8 cellular contexts compared by ENCODE assay signal in the genomic region with DNA sequence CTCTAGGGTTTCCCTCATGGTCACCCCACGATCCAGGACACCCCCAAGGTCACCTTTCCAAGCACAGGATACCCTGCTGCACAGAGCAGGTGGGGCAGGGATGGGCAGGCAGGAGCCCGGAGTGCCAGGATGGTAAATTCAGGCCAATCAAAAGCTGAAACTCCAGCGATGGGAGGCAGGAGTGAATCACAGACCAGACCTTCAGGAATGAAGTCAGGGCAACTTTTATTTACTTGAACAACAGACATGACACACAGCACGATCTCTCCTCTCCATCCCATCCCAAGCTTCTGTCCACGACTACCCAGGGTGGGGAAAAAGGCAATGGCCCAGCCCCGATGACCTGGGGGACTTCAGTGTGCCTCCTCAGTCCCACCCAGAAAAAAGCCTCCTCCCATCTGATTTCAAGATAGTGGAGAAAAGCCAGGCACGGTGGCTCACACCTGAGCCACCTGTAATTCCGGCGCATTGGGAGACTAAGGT. TPM values are rescaled to one million over a fixed set of nuclear protein-coding genes. Genes with fewer than 3 reads are reported as not detected.
DNase-seq lines count a peak whose midpoint lies in the region; ATAC-seq lines count a peak whose summit lies in the region.

No MANE protein-coding gene starts in this region.

- H3K9ac ChIP-seq in subcutaneous abdominal adipose tissue (ENCODE audit: low read length in 5 of 5): peak overlapping the region in 3 of 5 donors; percentile 5 to 26 (median 7)

- no peak for DNase-seq in T-helper 2 cell treated with Interferon-gamma antibody and Interleukin-4, amounts not matched to agents 5 μg/mL and 100 μg/mL, for 36 hours (ENCODE audit: low spot score)
- DNase-seq in T-helper 2 cell: no peak
- DNase-seq in activated T-cell treated with anti-CD3 and anti-CD28 coated beads, Interleukin-2, amount 50 U/mL, for 72 hours: no peak
- DNase-seq in immature natural killer cell: no peak
- no peak for DNase-seq in NCI-H1417 (lab: John Stamatoyannopoulos, UW)
- no peak for DNase-seq in head of caudate nucleus

- H3K27ac ChIP-seq in subcutaneous abdominal adipose tissue (ENCODE audit: low read depth, low read length): peak overlapping the region; percentile 72

- H3K4me1 ChIP-seq in subcutaneous abdominal adipose tissue (ENCODE audit: control insufficient read depth in 5 of 5, insufficient read depth in 5 of 5, low read length in 5 of 5): peaks cover 11 to 58% (median 45%) of the 10 kb centered on the region in 5 donors

- H3K27me3 Mint-ChIP-seq in T-helper 2 cell treated with Interferon-gamma antibody and Interleukin-4, amounts not matched to agents 5 μg/mL and 100 μg/mL, for 36 hours (ENCODE audit: low read depth): no peaks in the 10 kb centered on the region
- no peaks in the 10 kb centered on the region for H3K27me3 Mint-ChIP-seq in activated T-cell treated with anti-CD3 and anti-CD28 coated beads, Interleukin-2, amount 50 U/mL, for 72 hours (ENCODE audit: low read depth)
- peaks cover 33 to 65% (median 40%) of the 10 kb centered on the region in 3 donors for H3K27me3 Mint-ChIP-seq in immature natural killer cell (ENCODE audit: low read depth in 3 of 3)

- peak overlapping the region in 3 of 5 donors; percentile 6 to 44 (median 11) for H3K4me3 ChIP-seq in subcutaneous abdominal adipose tissue (ENCODE audit: low read depth in 1 of 5, low read length in 5 of 5)

- H3K9me3 ChIP-seq in subcutaneous abdominal adipose tissue (ENCODE audit: control insufficient read depth in 5 of 5, low read length in 5 of 5): no peaks in the 10 kb centered on the region

- intact Hi-C loops in head of caudate nucleus (cut with DNase I): no loop called here

- H3K36me3 Mint-ChIP-seq in T-helper 2 cell treated with Interferon-gamma antibody and Interleukin-4, amounts not matched to agents 5 μg/mL and 100 μg/mL, for 36 hours (ENCODE audit: low read depth): peaks cover 34% of the 10 kb centered on the region
- peaks cover 1 to 11% of the 10 kb centered on the region in 2 donors for H3K36me3 Mint-ChIP-seq in activated T-cell treated with anti-CD3 and anti-CD28 coated beads, Interleukin-2, amount 50 U/mL, for 72 hours (ENCODE audit: insufficient read depth in 2 of 2)
- no peaks in the 10 kb centered on the region for H3K36me3 Mint-ChIP-seq in immature natural killer cell

- H3K9me3 Mint-ChIP-seq in T-helper 2 cell treated with Interferon-gamma antibody and Interleukin-4, amounts not matched to agents 5 μg/mL and 100 μg/mL, for 36 hours: no peaks in the 10 kb centered on the region
- H3K9me3 Mint-ChIP-seq in activated T-cell treated with anti-CD3 and anti-CD28 coated beads, Interleukin-2, amount 50 U/mL, for 72 hours: no peaks in the 10 kb centered on the region
- peaks cover 0 to 2% (median 0%) of the 10 kb centered on the region in 6 donors for H3K9me3 Mint-ChIP-seq in immature natural killer cell

- no peak for ATAC-seq in activated T-cell treated with anti-CD3 and anti-CD28 coated beads, Interleukin-2, amount 50 U/mL, for 72 hours (replicated peaks in 1 of 2)
- no peak for ATAC-seq in GM18858 (IDR thresholded peaks at IDR 0.05; ENCODE audit: unreplicated experiment)

- peak overlapping the region; percentile 83 for H3K4me3 Mint-ChIP-seq in T-helper 2 cell treated with Interferon-gamma antibody and Interleukin-4, amounts not matched to agents 5 μg/mL and 100 μg/mL, for 36 hours
- H3K4me3 Mint-ChIP-seq in activated T-cell treated with anti-CD3 and anti-CD28 coated beads, Interleukin-2, amount 50 U/mL, for 72 hours: peak overlapping the region; percentile 59 to 85
- peak overlapping the region; percentile 85 to 88 (median 87) for H3K4me3 Mint-ChIP-seq in immature natural killer cell

- no peaks in the 10 kb centered on the region for H3K27me3 ChIP-seq in subcutaneous abdominal adipose tissue (ENCODE audit: control insufficient read depth in 5 of 5, insufficient read depth in 4 of 5, low read length in 5 of 5)

- H3K27ac Mint-ChIP-seq in T-helper 2 cell treated with Interferon-gamma antibody and Interleukin-4, amounts not matched to agents 5 μg/mL and 100 μg/mL, for 36 hours: peak overlapping the region; percentile 87
- peak overlapping the region; percentile 74 for H3K27ac Mint-ChIP-seq in activated T-cell treated with anti-CD3 and anti-CD28 coated beads, Interleukin-2, amount 50 U/mL, for 72 hours
- H3K27ac Mint-ChIP-seq in immature natural killer cell: peak overlapping the region; percentile 85 to 99 (median 98)

- peaks cover 39% of the 10 kb centered on the region for H3K4me1 Mint-ChIP-seq in T-helper 2 cell treated with Interferon-gamma antibody and Interleukin-4, amounts not matched to agents 5 μg/mL and 100 μg/mL, for 36 hours (ENCODE audit: low read depth)
- H3K4me1 Mint-ChIP-seq in activated T-cell treated with anti-CD3 and anti-CD28 coated beads, Interleukin-2, amount 50 U/mL, for 72 hours (ENCODE audit: low read depth): peaks cover 53% of the 10 kb centered on the region
- peaks cover 48 to 52% of the 10 kb centered on the region in 2 donors for H3K4me1 Mint-ChIP-seq in immature natural killer cell

- peaks cover 0 to 62% (median 38%) of the 10 kb centered on the region in 5 donors for H3K36me3 ChIP-seq in subcutaneous abdominal adipose tissue (ENCODE audit: control insufficient read depth in 5 of 5, insufficient read depth in 5 of 5, low read length in 5 of 5)

RNA-seq across cellular contexts. Expression of a gene that starts 39.1 kb away (rescaled TPM):
- total RNA-seq in activated T-cell treated with anti-CD3 and anti-CD28 coated beads, Interleukin-2, amount 50 U/mL, for 72 hours: 10 to 100 TPM; 11.1 to 12.0 TPM
- polyA plus RNA-seq in immature natural killer cell: 1 to 10 TPM in 1 of 3 donors, under 1 TPM in 1, not detected in 1; 0.62 to 1.2 TPM

RNA-seq across cellular contexts. Expression of a gene that starts 42.6 kb away (rescaled TPM):
- 1 to 10 TPM; 3.1 to 3.8 TPM for total RNA-seq in activated T-cell treated with anti-CD3 and anti-CD28 coated beads, Interleukin-2, amount 50 U/mL, for 72 hours
- polyA plus RNA-seq in immature natural killer cell: not detected
